In the genomic region with DNA sequence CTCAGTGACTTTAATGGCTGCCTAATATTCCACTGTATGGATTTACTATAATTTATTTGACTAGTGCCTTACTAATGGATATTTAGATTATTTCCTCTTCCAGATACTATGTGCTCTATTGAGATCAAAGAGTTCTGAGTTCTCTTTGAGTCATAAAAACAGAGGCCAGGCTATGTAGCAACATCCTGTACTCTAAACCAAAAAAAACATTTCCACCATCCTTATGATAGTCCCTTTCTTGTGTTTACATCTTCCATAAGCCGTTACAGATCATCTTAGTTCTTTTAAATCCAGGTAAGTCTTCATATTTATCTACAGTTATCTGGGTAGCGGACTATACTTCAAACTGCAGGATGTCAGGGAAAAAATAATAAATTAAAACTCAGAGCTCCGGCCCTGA, we compare ENCODE assay signal across 26 cellular contexts. TPM values are rescaled to one million over a fixed set of nuclear protein-coding genes. Genes with fewer than 3 reads are reported as not detected.
DNase-seq lines count a peak whose midpoint lies in the region; FAIRE-seq and TF ChIP-seq lines count a peak whose summit lies in the region.
"Had no signal": no experiment of that assay in that cellular context is flagged by ENCODE, and none has a peak within 500 bp of the region (broad histone marks: within the 10 kb centered on the region; RNA-seq: fewer than 3 reads in every experiment).

No MANE protein-coding gene starts in this region.

- DNase-seq in AG08395 (ENCODE audit: low spot score), result peak; percentile 24
- peak; percentile 59 for DNase-seq in LHCN-M2 (ENCODE audit: low read depth)
- DNase-seq in bronchial epithelial cell (ENCODE audit: low read depth), result peak; percentile 64
- DNase-seq in fibroblast of the aortic adventitia (ENCODE audit: low read depth), result peak; percentile 74
- no peak for DNase-seq in amniotic stem cell (lab: John Stamatoyannopoulos, UW)
- DNase-seq in trophoblast cell, result no peak
- no peak for DNase-seq in SW 1271 (lab: John Stamatoyannopoulos, UW)
- DNase-seq in NCI-H1105 treated with DMSO at 0.1 percent for 48 hours (lab: John Stamatoyannopoulos, UW), result no peak
- DNase-seq: activated CD4-positive, alpha-beta memory T cell treated with anti-CD3 and anti-CD28 coated beads for 36 hours; activated CD4-positive, CD25-positive, alpha-beta regulatory T cell; colonic mucosa; DMS53; endodermal cell; left colon; mesendoderm; NCI-H2081; NCI-H446; NCI-H82; OCI-M1; psoas muscle; T1000; upper lobe of right lung had no signal

- no peak overlapping the region for H3K27ac ChIP-seq in trophoblast cell (ENCODE audit: low read depth, low read length)
- H3K27ac ChIP-seq: colonic mucosa, HL-60, psoas muscle, upper lobe of right lung had no signal

- H3K23ac ChIP-seq in trophoblast cell (ENCODE audit: low read length), result no peak overlapping the region

- no peaks in the 10 kb centered on the region for H3K9me3 ChIP-seq in trophoblast cell (ENCODE audit: insufficient read depth, low read depth, low read length)
- H3K9me3 ChIP-seq: colonic mucosa, psoas muscle, upper lobe of right lung had no signal

- H3K14ac ChIP-seq in trophoblast cell (ENCODE audit: low read length), result no peak overlapping the region

- H2AK5ac ChIP-seq in trophoblast cell (ENCODE audit: low read length), result no peak overlapping the region

- H3K4me2 ChIP-seq in trophoblast cell (ENCODE audit: low read length), result no peak overlapping the region

- WGBS in trophoblast cell (ENCODE audit: extremely low coverage, insufficient coverage, insufficient read length), result no CpG with 5 or more reads among the region's 3 CpGs

- TF ChIP-seq CTCF in bronchial epithelial cell (IDR thresholded peaks at IDR 0.05; ENCODE audit: insufficient read depth, low read length, severe bottlenecking) (no peak), fibroblast of the aortic adventitia (IDR thresholded peaks at IDR 0.05; ENCODE audit: insufficient read depth, low read length) (no peak)

- H3K36me3 ChIP-seq in bronchial epithelial cell (ENCODE audit: control insufficient read depth, insufficient read depth, low read length) (no peaks in the 10 kb centered on the region), trophoblast cell (ENCODE audit: control insufficient read depth in 1 of 2, insufficient read depth in 2 of 2, low read length in 2 of 2) (no peaks in the 10 kb centered on the region)
- H3K36me3 ChIP-seq: colonic mucosa, upper lobe of right lung had no signal

- no peak overlapping the region for H4K12ac ChIP-seq in trophoblast cell (ENCODE audit: low read depth, low read length)

- H3K27me3 ChIP-seq in bronchial epithelial cell (ENCODE audit: control insufficient read depth, insufficient read depth, low read length) (no peaks in the 10 kb centered on the region), trophoblast cell (ENCODE audit: insufficient read depth, low read length) (no peaks in the 10 kb centered on the region)
- H3K27me3 ChIP-seq: colonic mucosa, upper lobe of right lung had no signal

- H3K9ac ChIP-seq in trophoblast cell (ENCODE audit: low read length), result no peak overlapping the region

- H2AFZ ChIP-seq in trophoblast cell (ENCODE audit: insufficient read depth, low read length, poor library complexity), result no peak overlapping the region

- no peak overlapping the region for H4K91ac ChIP-seq in trophoblast cell (ENCODE audit: low read depth, low read length)

- H3K79me2 ChIP-seq in trophoblast cell (ENCODE audit: control insufficient read depth, insufficient read depth, low read length, poor library complexity), result no peaks in the 10 kb centered on the region

- H3K4me3 ChIP-seq in bronchial epithelial cell (ENCODE audit: low read depth, low read length) (no peak overlapping the region), fibroblast of the aortic adventitia (ENCODE audit: low read depth, low read length) (no peak overlapping the region), trophoblast cell (ENCODE audit: low read depth, low read length) (no peak overlapping the region)
- H3K4me3 ChIP-seq: colonic mucosa, GM12878, psoas muscle, upper lobe of right lung had no signal

- H3K79me1 ChIP-seq in trophoblast cell (ENCODE audit: low read length), result no peaks in the 10 kb centered on the region

- no peak overlapping the region for H2BK5ac ChIP-seq in trophoblast cell (ENCODE audit: low read depth, low read length, poor library complexity)

- no peak overlapping the region for H3K4ac ChIP-seq in trophoblast cell (ENCODE audit: low read depth, low read length)

- H2BK12ac ChIP-seq in trophoblast cell (ENCODE audit: low read length), result no peak overlapping the region

- H2BK120ac ChIP-seq in trophoblast cell (ENCODE audit: insufficient read depth, low read length, poor library complexity), result no peak overlapping the region

- peaks cover 4% of the 10 kb centered on the region in 2 experiments for H3K4me1 ChIP-seq in trophoblast cell (ENCODE audit: control insufficient read depth in 1 of 2, insufficient read depth in 2 of 2, low read length in 2 of 2)
- H3K4me1 ChIP-seq: colonic mucosa, psoas muscle, upper lobe of right lung had no signal

- no peak for FAIRE-seq in bronchial epithelial cell (lab: Jason Lieb, UNC)
- FAIRE-seq: GM12878, H1, HepG2 had no signal

- no peak overlapping the region for H4K8ac ChIP-seq in trophoblast cell (ENCODE audit: low read depth, low read length)

- H3K18ac ChIP-seq in trophoblast cell (ENCODE audit: low read length), result no peak overlapping the region

RNA-seq across cellular contexts. Expression of a gene that starts 56.6 kb away (rescaled TPM):
- total RNA-seq in LHCN-M2 (2014; rRNA removed) (32.6 and 32.9 TPM in 2 replicates), bronchial epithelial cell (34.9 and 51.3 TPM in 2 replicates), fibroblast of the aortic adventitia (ENCODE audit: low replicate concordance) (20.9 and 38.2 TPM in 2 replicates)
- polyA plus RNA-seq in LHCN-M2 (2012), result 16.4 TPM
- 15.8 and 16.7 TPM in 2 replicates for polyA plus RNA-seq in trophoblast cell (2013)

Comparison
In these comparisons a context has a peak if more than half of its experiments do, and no peak if none do; other contexts are left out.
1. DNase-seq: peak in AG08395 (single experiment), LHCN-M2 (single experiment), bronchial epithelial cell (single experiment) and fibroblast of the aortic adventitia (single experiment); none in amniotic stem cell (single experiment), trophoblast cell (0 of 2), SW 1271 (0 of 2) and NCI-H1105 treated with DMSO at 0.1 percent for 48 hours (single experiment).